Comparison of ENCODE assay signal across 1 cellular context in the genomic region with DNA sequence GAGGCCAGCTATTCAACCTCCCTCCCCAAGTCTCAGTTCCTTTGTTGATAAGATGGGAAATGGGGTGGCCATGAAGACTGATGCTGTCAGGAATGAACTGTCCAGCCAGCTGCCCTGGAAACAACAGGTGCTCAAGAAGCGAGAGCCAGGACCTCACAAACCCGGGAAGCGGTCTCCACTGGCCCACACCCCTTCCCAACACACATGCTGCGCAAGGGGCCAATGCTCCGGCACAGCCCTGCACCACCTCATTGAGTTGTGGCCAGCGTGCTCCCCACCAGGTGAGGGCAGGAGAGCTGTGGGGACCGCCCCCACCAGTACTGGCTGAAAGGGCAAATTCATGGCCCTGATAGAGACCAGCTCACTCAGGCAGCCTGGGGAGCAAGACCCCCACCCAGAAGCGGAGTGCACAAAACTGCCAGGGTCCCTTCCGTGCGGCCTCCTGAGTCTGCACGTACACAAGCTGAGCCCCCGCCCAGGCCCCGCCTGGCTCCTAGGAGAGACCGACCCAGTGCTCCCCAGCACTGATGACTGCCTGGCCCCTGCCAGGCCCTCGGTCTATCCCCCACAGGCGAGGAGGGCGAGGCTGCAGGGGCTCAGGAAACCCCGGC.
TF ChIP-seq lines count a peak whose summit lies in the region.

No MANE protein-coding gene starts in this region.

TF ChIP-seq in HepG2, 621 proteins besides CTCF, POLR2A, EP300 and RAD21 (continued from another document):
- TF ChIP-seq ZNF234 (CRISPR knock-in tag; conservative IDR thresholded peaks at IDR 0.05) (no peak), SMAD1 (CRISPR knock-in tag; IDR thresholded peaks at IDR 0.05; ENCODE audit: borderline replicate concordance, low read depth) (no peak), TEAD3 (CRISPR knock-in tag; optimal IDR thresholded peaks at IDR 0.05; ENCODE audit: borderline replicate concordance) (no peak), RARA (CRISPR knock-in tag; IDR thresholded peaks at IDR 0.05) (no peak), KDM5B (CRISPR knock-in tag; IDR thresholded peaks at IDR 0.05; ENCODE audit: borderline replicate concordance) (no peak), MED1 (CRISPR knock-in tag; IDR thresholded peaks at IDR 0.05) (no peak), RXRA (CRISPR knock-in tag; IDR thresholded peaks at IDR 0.05) (no peak), ZNF432 (CRISPR knock-in tag; IDR thresholded peaks at IDR 0.05; ENCODE audit: borderline replicate concordance) (no peak), BORCS8-MEF2B (CRISPR knock-in tag; IDR thresholded peaks at IDR 0.05) (no peak), ZNF83 (CRISPR knock-in tag; IDR thresholded peaks at IDR 0.05; ENCODE audit: borderline replicate concordance) (no peak), RFXAP (CRISPR knock-in tag; IDR thresholded peaks at IDR 0.05; ENCODE audit: borderline replicate concordance) (no peak), ZNF879 (CRISPR knock-in tag; IDR thresholded peaks at IDR 0.05) (no peak)
- TF ChIP-seq, protein P1, sequence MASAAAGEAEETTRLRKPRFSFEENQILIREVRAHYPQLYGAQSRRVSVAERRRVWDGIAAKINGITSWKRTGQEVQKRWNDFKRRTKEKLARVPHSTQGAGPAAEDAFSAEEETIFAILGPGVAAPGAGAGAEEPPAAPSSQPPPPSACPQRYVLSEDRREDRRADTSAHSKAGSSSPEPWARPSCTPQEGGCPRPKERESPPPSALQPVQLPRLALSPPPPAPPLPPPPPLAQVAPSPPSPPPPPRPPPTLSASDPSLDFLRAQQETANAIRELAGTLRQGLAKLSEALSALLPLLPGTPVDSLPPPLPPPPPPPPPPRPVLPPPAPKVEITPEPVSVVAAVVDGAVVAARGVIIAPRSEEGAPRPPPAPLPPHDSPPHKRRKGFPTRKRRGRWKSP (CRISPR knock-in tag; IDR thresholded peaks at IDR 0.05): no peak
- TF ChIP-seq, protein P2, sequence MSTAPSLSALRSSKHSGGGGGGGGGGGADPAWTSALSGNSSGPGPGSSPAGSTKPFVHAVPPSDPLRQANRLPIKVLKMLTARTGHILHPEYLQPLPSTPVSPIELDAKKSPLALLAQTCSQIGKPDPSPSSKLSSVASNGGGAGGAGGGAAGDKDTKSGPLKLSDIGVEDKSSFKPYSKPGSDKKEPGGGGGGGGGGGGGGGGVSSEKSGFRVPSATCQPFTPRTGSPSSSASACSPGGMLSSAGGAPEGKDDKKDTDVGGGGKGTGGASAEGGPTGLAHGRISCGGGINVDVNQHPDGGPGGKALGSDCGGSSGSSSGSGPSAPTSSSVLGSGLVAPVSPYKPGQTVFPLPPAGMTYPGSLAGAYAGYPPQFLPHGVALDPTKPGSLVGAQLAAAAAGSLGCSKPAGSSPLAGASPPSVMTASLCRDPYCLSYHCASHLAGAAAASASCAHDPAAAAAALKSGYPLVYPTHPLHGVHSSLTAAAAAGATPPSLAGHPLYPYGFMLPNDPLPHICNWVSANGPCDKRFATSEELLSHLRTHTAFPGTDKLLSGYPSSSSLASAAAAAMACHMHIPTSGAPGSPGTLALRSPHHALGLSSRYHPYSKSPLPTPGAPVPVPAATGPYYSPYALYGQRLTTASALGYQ (CRISPR knock-in tag; IDR thresholded peaks at IDR 0.05): no peak
- TF ChIP-seq, protein P3, sequence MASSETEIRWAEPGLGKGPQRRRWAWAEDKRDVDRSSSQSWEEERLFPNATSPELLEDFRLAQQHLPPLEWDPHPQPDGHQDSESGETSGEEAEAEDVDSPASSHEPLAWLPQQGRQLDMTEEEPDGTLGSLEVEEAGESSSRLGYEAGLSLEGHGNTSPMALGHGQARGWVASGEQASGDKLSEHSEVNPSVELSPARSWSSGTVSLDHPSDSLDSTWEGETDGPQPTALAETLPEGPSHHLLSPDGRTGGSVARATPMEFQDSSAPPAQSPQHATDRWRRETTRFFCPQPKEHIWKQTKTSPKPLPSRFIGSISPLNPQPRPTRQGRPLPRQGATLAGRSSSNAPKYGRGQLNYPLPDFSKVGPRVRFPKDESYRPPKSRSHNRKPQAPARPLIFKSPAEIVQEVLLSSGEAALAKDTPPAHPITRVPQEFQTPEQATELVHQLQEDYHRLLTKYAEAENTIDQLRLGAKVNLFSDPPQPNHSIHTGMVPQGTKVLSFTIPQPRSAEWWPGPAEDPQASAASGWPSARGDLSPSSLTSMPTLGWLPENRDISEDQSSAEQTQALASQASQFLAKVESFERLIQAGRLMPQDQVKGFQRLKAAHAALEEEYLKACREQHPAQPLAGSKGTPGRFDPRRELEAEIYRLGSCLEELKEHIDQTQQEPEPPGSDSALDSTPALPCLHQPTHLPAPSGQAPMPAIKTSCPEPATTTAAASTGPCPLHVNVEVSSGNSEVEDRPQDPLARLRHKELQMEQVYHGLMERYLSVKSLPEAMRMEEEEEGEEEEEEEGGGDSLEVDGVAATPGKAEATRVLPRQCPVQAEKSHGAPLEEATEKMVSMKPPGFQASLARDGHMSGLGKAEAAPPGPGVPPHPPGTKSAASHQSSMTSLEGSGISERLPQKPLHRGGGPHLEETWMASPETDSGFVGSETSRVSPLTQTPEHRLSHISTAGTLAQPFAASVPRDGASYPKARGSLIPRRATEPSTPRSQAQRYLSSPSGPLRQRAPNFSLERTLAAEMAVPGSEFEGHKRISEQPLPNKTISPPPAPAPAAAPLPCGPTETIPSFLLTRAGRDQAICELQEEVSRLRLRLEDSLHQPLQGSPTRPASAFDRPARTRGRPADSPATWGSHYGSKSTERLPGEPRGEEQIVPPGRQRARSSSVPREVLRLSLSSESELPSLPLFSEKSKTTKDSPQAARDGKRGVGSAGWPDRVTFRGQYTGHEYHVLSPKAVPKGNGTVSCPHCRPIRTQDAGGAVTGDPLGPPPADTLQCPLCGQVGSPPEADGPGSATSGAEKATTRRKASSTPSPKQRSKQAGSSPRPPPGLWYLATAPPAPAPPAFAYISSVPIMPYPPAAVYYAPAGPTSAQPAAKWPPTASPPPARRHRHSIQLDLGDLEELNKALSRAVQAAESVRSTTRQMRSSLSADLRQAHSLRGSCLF (CRISPR knock-in tag; IDR thresholded peaks at IDR 0.05; ENCODE audit: borderline replicate concordance): no peak
